8 cellular contexts compared by ENCODE assay signal in the genomic region with DNA sequence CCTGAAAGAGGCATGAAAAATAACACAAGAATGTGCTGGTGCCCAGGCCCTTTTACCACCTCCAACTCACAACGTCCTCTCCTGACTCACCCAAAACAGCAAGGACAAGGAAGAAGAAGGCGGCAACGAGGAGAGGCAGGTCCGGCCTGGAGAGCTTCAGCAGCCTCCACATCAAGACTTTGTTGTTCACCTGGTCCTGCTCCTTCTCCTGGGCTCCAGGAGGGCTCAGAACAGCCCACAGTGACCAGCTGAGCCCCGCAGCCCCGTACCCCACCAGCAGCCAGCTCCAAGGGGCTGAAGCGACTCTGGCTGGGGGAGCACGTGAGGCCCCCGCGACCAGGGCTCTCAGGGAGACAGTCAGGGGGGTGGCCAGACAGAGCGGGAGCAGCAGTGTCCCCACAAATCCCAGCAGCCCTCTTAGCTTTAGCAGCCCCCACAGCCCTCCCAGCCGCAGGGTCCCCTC. TPM values are rescaled to one million over a fixed set of nuclear protein-coding genes. Genes with fewer than 3 reads are reported as not detected.
DNase-seq lines count a peak whose midpoint lies in the region; ATAC-seq and TF ChIP-seq lines count a peak whose summit lies in the region.

No MANE protein-coding gene starts in this region.

- H3K79me2 ChIP-seq in PC-3 (ENCODE audit: low read length), result peaks cover 22% of the 10 kb centered on the region

- no peaks in the 10 kb centered on the region for H3K27me3 ChIP-seq in PC-3 (ENCODE audit: low read length)

- H3K27ac Mint-ChIP-seq in endothelial cell (ENCODE audit: unreplicated experiment) (no peak overlapping the region), osteocyte (ENCODE audit: unreplicated experiment) (peak overlapping the region; percentile 89)

- CTCF ChIA-PET in PC-3 (lab: Charles Lee), result interaction anchor here (0.8 to 2.3 kb wide), 9 partner anchors 16 to 1177 kb away, joined by 3 to 90 read pairs (median 7); a partner anchor contains a TSS

- no peaks in the 10 kb centered on the region for H3K9me2 ChIP-seq in PC-3 (replicated peaks; ENCODE audit: low read length)

- BruUV-seq in PC-3 (replicated peaks; lab: Mats Ljungman, UMichigan), result TSS peak; percentile 19

- DNase-seq in PC-3 (peak; percentile 55), endothelial cell (ENCODE audit: low spot score) (no peak), osteocyte (ENCODE audit: extremely low spot score, unreplicated experiment) (no peak), 8988T (no peak), NCI-H748 (lab: John Stamatoyannopoulos, UW; ENCODE audit: unreplicated experiment) (no peak), CD1c-positive myeloid dendritic cell (ENCODE audit: extremely low spot score) (no peak)

- H3K4me2 ChIP-seq in PC-3 (ENCODE audit: low read length), result peak overlapping the region; percentile 100

- H3K9me3 ChIP-seq in PC-3 (ENCODE audit: low read length), result no peaks in the 10 kb centered on the region

- H3K4me3 Mint-ChIP-seq in endothelial cell (ENCODE audit: unreplicated experiment), result peak overlapping the region; percentile 87
- peak overlapping the region; percentile 84 for H3K4me3 Mint-ChIP-seq in osteocyte (ENCODE audit: unreplicated experiment)

- H2AFZ ChIP-seq in PC-3 (ENCODE audit: low read length), result peak overlapping the region; percentile 91

- H3K4me1 ChIP-seq in PC-3 (ENCODE audit: insufficient read depth, low read length), result peaks cover 18% of the 10 kb centered on the region

- H3K36me3 ChIP-seq in PC-3 (ENCODE audit: low read depth, low read length), result 0 out of 2 replicates have a peak, but pooled peaks cover 3% of the 10 kb centered on the region

- intact Hi-C loops in PC-3 (cut with micrococcal nuclease), result loop anchor here (1.0 to 5.0 kb wide), 4 partner anchors 16 to 145 kb away; a partner anchor contains a TSS

- TF ChIP-seq CTCF in GM12875 (IDR thresholded peaks at IDR 0.05; ENCODE audit: borderline replicate concordance, insufficient read depth, low read depth, low read length) (no peak), PC-3 (conservative IDR thresholded peaks at IDR 0.05; ENCODE audit: low read depth, low read length) (no peak), endothelial cell (IDR thresholded peaks at IDR 0.05; ENCODE audit: unreplicated experiment) (no peak), osteocyte (IDR thresholded peaks at IDR 0.05) (no peak)

- POLR2A ChIA-PET in PC-3 (lab: Charles Lee; ENCODE audit: unreplicated experiment), result interaction anchor here (1.1 kb wide), 1 partner anchor 16 kb away, joined by 12 read pairs; a partner anchor contains a TSS

- H3K36me3 Mint-ChIP-seq in endothelial cell (ENCODE audit: low read depth, unreplicated experiment) (no peaks in the 10 kb centered on the region), osteocyte (ENCODE audit: unreplicated experiment) (peaks cover 36% of the 10 kb centered on the region)

- H3K9me3 Mint-ChIP-seq in endothelial cell (ENCODE audit: unreplicated experiment), result no peaks in the 10 kb centered on the region
- H3K9me3 Mint-ChIP-seq in osteocyte (ENCODE audit: unreplicated experiment), result no peaks in the 10 kb centered on the region

- peaks cover 11% of the 10 kb centered on the region for H3K27me3 Mint-ChIP-seq in endothelial cell (ENCODE audit: unreplicated experiment)
- no peaks in the 10 kb centered on the region for H3K27me3 Mint-ChIP-seq in osteocyte (ENCODE audit: unreplicated experiment)

- H3K4me3 ChIP-seq in GM12875 (ENCODE audit: low read depth, low read length), result peak overlapping the region; percentile 82
- peak overlapping the region; percentile 96 for H3K4me3 ChIP-seq in PC-3 (ENCODE audit: low read length)

- no peaks in the 10 kb centered on the region for H3F3A ChIP-seq in PC-3 (ENCODE audit: low read length, unreplicated experiment)

- H3K27ac ChIP-seq in PC-3 (ENCODE audit: low read length), result peak overlapping the region; percentile 54; the same call in 1 of the 2 replicates

- H3K4me1 Mint-ChIP-seq in endothelial cell (ENCODE audit: unreplicated experiment), result peaks cover 8% of the 10 kb centered on the region
- H3K4me1 Mint-ChIP-seq in osteocyte (ENCODE audit: unreplicated experiment), result peaks cover 17% of the 10 kb centered on the region

- peak; percentile 21 for ATAC-seq in PC-3
- ATAC-seq in HG02870 (IDR thresholded peaks at IDR 0.05; ENCODE audit: unreplicated experiment), result no peak

- no peaks in the 10 kb centered on the region for H4K20me1 ChIP-seq in PC-3 (ENCODE audit: low read length)

- H3K9ac ChIP-seq in PC-3 (ENCODE audit: low read length), result peak overlapping the region; percentile 86

RNA-seq across cellular contexts. Expression of a gene that starts 0.9 kb away (rescaled TPM):
- 90.5 and 93.0 TPM in 2 replicates for total RNA-seq in PC-3 (2014; rRNA removed)
- total RNA-seq in endothelial cell (ENCODE audit: unreplicated experiment), result 9.2 TPM
- 50.1 and 51.9 TPM in 2 replicates for total RNA-seq in osteocyte

RNA-seq across cellular contexts. Expression of a gene that starts 6.2 kb away (rescaled TPM):
- total RNA-seq in PC-3 (2014; rRNA removed) (21.2 and 31.6 TPM in 2 replicates), endothelial cell (ENCODE audit: unreplicated experiment) (5.2 TPM), osteocyte (66.1 and 68.8 TPM in 2 replicates)

RNA-seq across cellular contexts. Expression of a gene that starts 15.8 kb away (rescaled TPM):
- total RNA-seq in PC-3 (2014; rRNA removed), result 15.8 and 19.4 TPM in 2 replicates
- 1.6 TPM for total RNA-seq in endothelial cell (ENCODE audit: unreplicated experiment)
- total RNA-seq in osteocyte, result 33.2 and 34.5 TPM in 2 replicates

RNA-seq across cellular contexts. Expression of a gene that starts 16.3 kb away (rescaled TPM):
- total RNA-seq in PC-3 (2014; rRNA removed) (0.40 and 1.5 TPM in 2 replicates), endothelial cell (ENCODE audit: unreplicated experiment) (not detected), osteocyte (20.8 and 26.2 TPM in 2 replicates)

RNA-seq across cellular contexts. Expression of a gene that starts 20.9 kb away (rescaled TPM):
- 0.29 and 0.63 TPM in 2 replicates for total RNA-seq in PC-3 (2014; rRNA removed)
- total RNA-seq in endothelial cell (ENCODE audit: unreplicated experiment), result not detected
- 0.24 and 0.57 TPM in 2 replicates for total RNA-seq in osteocyte
